ENCODE assay signal across 8 cellular contexts in genomic region chr13:30673669-30674521, GRCh38. TPM values are rescaled to one million over a fixed set of nuclear protein-coding genes. Genes with fewer than 3 reads are reported as not detected.
DNase-seq lines count a peak whose midpoint lies in the region; ATAC-seq and TF ChIP-seq lines count a peak whose summit lies in the region.

No MANE protein-coding gene starts in this region.

- TF ChIP-seq CTCF in GM12865 (IDR thresholded peaks at IDR 0.05; ENCODE audit: insufficient read depth, low read depth, low read length, missing control alignments) = peak; percentile 73
- TF ChIP-seq CTCF in progenitor cell of endocrine pancreas (IDR thresholded peaks at IDR 0.05; ENCODE audit: unreplicated experiment) = peak; percentile 85

- H3K4me1 Mint-ChIP-seq in progenitor cell of endocrine pancreas (ENCODE audit: low read depth) = peaks cover 17% of the 10 kb centered on the region

- peak overlapping the region; percentile 72 for H3K4me3 ChIP-seq in GM12865 (ENCODE audit: low read depth, low read length)

- peaks cover 19% of the 10 kb centered on the region for H3K27me3 Mint-ChIP-seq in progenitor cell of endocrine pancreas

- peak; percentile 95 for DNase-seq in GM12865 (ENCODE audit: low read depth)
- DNase-seq in NCI-H128 (lab: John Stamatoyannopoulos, UW; ENCODE audit: unreplicated experiment) = peak; percentile 45
- DNase-seq in T follicular helper cell (ENCODE audit: low read depth) = peak; percentile 69
- DNase-seq in left cardiac atrium = peak; percentile 90
- peak; percentile 83 for DNase-seq in progenitor cell of endocrine pancreas (ENCODE audit: low spot score, unreplicated experiment)
- peak; percentile 90 for DNase-seq in ureter (ENCODE audit: low spot score)

- no peaks in the 10 kb centered on the region for H3K9me3 Mint-ChIP-seq in progenitor cell of endocrine pancreas (ENCODE audit: low read depth)

- H3K4me3 Mint-ChIP-seq in progenitor cell of endocrine pancreas (ENCODE audit: low read depth) = peak overlapping the region; percentile 78

- ATAC-seq in HG02678 (IDR thresholded peaks at IDR 0.05; ENCODE audit: unreplicated experiment) = peak; percentile 88
- peak; percentile 95 to 96 for ATAC-seq in left cardiac atrium

- intact Hi-C loops in left cardiac atrium (cut with DNase I) = loop anchor here (10.0 kb wide), 3 partner anchors 131 to 371 kb away; no protein-coding TSS in a partner anchor

- no peaks in the 10 kb centered on the region for H3K36me3 Mint-ChIP-seq in progenitor cell of endocrine pancreas (ENCODE audit: insufficient read depth)

- peak overlapping the region; percentile 97 for H3K27ac Mint-ChIP-seq in progenitor cell of endocrine pancreas

- peak overlapping the region; percentile 23 for H3K27ac ChIP-seq in adipose tissue (ENCODE audit: low read depth, low read length)

- WGBS in adipose tissue, 3 donors = 1 to 2% (median 1%) methylated on average over 65 to 72 of the region's 72 CpGs

RNA-seq across cellular contexts. Expression of gene USPL1, which starts 56.2 kb away (rescaled TPM):
- polyA plus RNA-seq in adipose tissue = 10 to 100 TPM in 1 of 3 donors, 1 to 10 TPM in 2; 5.3 to 11.4 (median 9.8) TPM
- total RNA-seq in left cardiac atrium (10 to 100 TPM in 1 of 2 donors, 1 to 10 TPM in 1; 8.5 to 12.7 TPM), progenitor cell of endocrine pancreas (21.9 and 23.7 TPM in 2 replicates), ureter (24.4 TPM)

Comparison
In these comparisons a context has a peak if more than half of its experiments do, and no peak if none do; other contexts are left out.
1. Peak in every context shown above with its lines: DNase-seq, ATAC-seq, H3K4me3 ChIP-seq and H3K27ac ChIP-seq.
2. DNase-seq: peak in every context shown above with its lines; median percentile 95 in GM12865; 90 in left cardiac atrium; 90 in ureter; 83 in progenitor cell of endocrine pancreas; 69 in T follicular helper cell; 45 in NCI-H128.